Comparison of ENCODE assay signal across 8 cellular contexts in genomic region chr11:96012086-96012824, GRCh38.
DNase-seq lines count a peak whose midpoint lies in the region; ATAC-seq and TF ChIP-seq lines count a peak whose summit lies in the region.

No MANE protein-coding gene starts in this region.

- H3K36me3 ChIP-seq in PC-3 (ENCODE audit: low read depth, low read length) (no peaks in the 10 kb centered on the region), psoas muscle (ENCODE audit: insufficient read depth in 1 of 2, low read depth in 1 of 2) (no peaks in the 10 kb centered on the region)

- H3K9ac ChIP-seq in PC-3 (ENCODE audit: low read length) = no peak overlapping the region

- intact Hi-C loops in PC-3 (cut with micrococcal nuclease) = no loop called here
- intact Hi-C loops in Right ventricle myocardium superior (cut with DNase I) = no loop called here
- intact Hi-C loops in psoas muscle (cut with DNase I) = no loop called here
- intact Hi-C loops in posterior vena cava (cut with DNase I) = no loop called here

- H3K4me2 ChIP-seq in PC-3 (ENCODE audit: low read length) = no peak overlapping the region; the same call in 1 of the 2 replicates

- ATAC-seq in GM19035 (IDR thresholded peaks at IDR 0.05; ENCODE audit: unreplicated experiment) (peak; percentile 87), HG03175 (IDR thresholded peaks at IDR 0.05; ENCODE audit: unreplicated experiment) (peak; percentile 95), PC-3 (peak; percentile 37), Right ventricle myocardium superior (ENCODE audit: poor library complexity) (peak; percentile 86), psoas muscle (peak in 3 of 4 donors; percentile 41 to 65 (median 56))
- ATAC-seq in activated naive CD4-positive, alpha-beta T cell treated with anti-CD3 and anti-CD28 coated beads, Interleukin-2, amount 50 U/mL, for 72 hours = peak; percentile 76 to 77

- no peaks in the 10 kb centered on the region for H3K9me3 Mint-ChIP-seq in activated naive CD4-positive, alpha-beta T cell treated with anti-CD3 and anti-CD28 coated beads, Interleukin-2, amount 50 U/mL, for 72 hours

- no peaks in the 10 kb centered on the region for H3K79me2 ChIP-seq in PC-3 (ENCODE audit: low read length)

- no peaks in the 10 kb centered on the region for H3F3A ChIP-seq in PC-3 (ENCODE audit: low read length, unreplicated experiment)

- DNase-seq in PC-3 = peak; percentile 58
- peak in 1 of 2 donors; percentile 43 for DNase-seq in activated naive CD4-positive, alpha-beta T cell treated with anti-CD3 and anti-CD28 coated beads, Interleukin-2, amount 50 U/mL, for 72 hours (ENCODE audit: low spot score in 2 of 2)
- DNase-seq in Right ventricle myocardium superior = no peak
- DNase-seq in psoas muscle = no peak
- no peak for DNase-seq in posterior vena cava (ENCODE audit: low spot score)

- H2AFZ ChIP-seq in PC-3 (ENCODE audit: low read length) = peak overlapping the region; percentile 29; the same call in 1 of the 2 replicates

- H3K27me3 ChIP-seq in PC-3 (ENCODE audit: low read length) (no peaks in the 10 kb centered on the region), psoas muscle (ENCODE audit: insufficient read depth in 3 of 3, low read length in 2 of 3) (no peaks in the 10 kb centered on the region)

- no peaks in the 10 kb centered on the region for H4K20me1 ChIP-seq in PC-3 (ENCODE audit: low read length)

- H3K9me3 ChIP-seq in PC-3 (ENCODE audit: low read length) (no peaks in the 10 kb centered on the region), psoas muscle (no peaks in the 10 kb centered on the region)

- WGBS in psoas muscle, 3 donors = 5 to 17% (median 10%) methylated on average over 8 of the region's 8 CpGs

- POLR2A ChIA-PET in PC-3 (lab: Charles Lee; ENCODE audit: unreplicated experiment) = no interaction called here

- H3K4me1 ChIP-seq in PC-3 (ENCODE audit: insufficient read depth, low read length) (peaks cover 19% of the 10 kb centered on the region), psoas muscle (peaks cover 4% of the 10 kb centered on the region)

- H3K4me3 ChIP-seq in PC-3 (ENCODE audit: low read length) = no peak overlapping the region
- no peak overlapping the region for H3K4me3 ChIP-seq in psoas muscle

- no peaks in the 10 kb centered on the region for H3K36me3 Mint-ChIP-seq in activated naive CD4-positive, alpha-beta T cell treated with anti-CD3 and anti-CD28 coated beads, Interleukin-2, amount 50 U/mL, for 72 hours

- H3K27ac Mint-ChIP-seq in activated naive CD4-positive, alpha-beta T cell treated with anti-CD3 and anti-CD28 coated beads, Interleukin-2, amount 50 U/mL, for 72 hours = peak overlapping the region; percentile 91 to 95

- CTCF ChIA-PET in PC-3 (lab: Charles Lee) = no interaction called here

- H3K27ac ChIP-seq in C4-2B = no peak overlapping the region
- H3K27ac ChIP-seq in PC-3 (ENCODE audit: low read length) = no peak overlapping the region
- H3K27ac ChIP-seq in psoas muscle = no peak overlapping the region

- TF ChIP-seq CTCF in C4-2B (conservative IDR thresholded peaks at IDR 0.05) (peak; percentile 72), PC-3 (conservative IDR thresholded peaks at IDR 0.05; ENCODE audit: low read depth, low read length) (peak; percentile 80), psoas muscle (IDR thresholded peaks at IDR 0.05) (peak; percentile 23)

- no peaks in the 10 kb centered on the region for H3K9me2 ChIP-seq in PC-3 (replicated peaks; ENCODE audit: low read length)

- no TSS peak for BruUV-seq in PC-3 (replicated peaks; lab: Mats Ljungman, UMichigan)

Comparison
In these comparisons a context has a peak if more than half of its experiments do, and no peak if none do; other contexts are left out.
1. CTCF ChIP-seq: peak in every context shown above with its lines; median percentile 80 in PC-3; 72 in C4-2B; 23 in psoas muscle.
2. ATAC-seq: peak in every context shown above with its lines; median percentile 95 in HG03175; 87 in GM19035; 86 in Right ventricle myocardium superior; 76 in activated naive CD4-positive, alpha-beta T cell treated with anti-CD3 and anti-CD28 coated beads, Interleukin-2, amount 50 U/mL, for 72 hours; 56 in psoas muscle; 37 in PC-3.